In the genomic region with DNA sequence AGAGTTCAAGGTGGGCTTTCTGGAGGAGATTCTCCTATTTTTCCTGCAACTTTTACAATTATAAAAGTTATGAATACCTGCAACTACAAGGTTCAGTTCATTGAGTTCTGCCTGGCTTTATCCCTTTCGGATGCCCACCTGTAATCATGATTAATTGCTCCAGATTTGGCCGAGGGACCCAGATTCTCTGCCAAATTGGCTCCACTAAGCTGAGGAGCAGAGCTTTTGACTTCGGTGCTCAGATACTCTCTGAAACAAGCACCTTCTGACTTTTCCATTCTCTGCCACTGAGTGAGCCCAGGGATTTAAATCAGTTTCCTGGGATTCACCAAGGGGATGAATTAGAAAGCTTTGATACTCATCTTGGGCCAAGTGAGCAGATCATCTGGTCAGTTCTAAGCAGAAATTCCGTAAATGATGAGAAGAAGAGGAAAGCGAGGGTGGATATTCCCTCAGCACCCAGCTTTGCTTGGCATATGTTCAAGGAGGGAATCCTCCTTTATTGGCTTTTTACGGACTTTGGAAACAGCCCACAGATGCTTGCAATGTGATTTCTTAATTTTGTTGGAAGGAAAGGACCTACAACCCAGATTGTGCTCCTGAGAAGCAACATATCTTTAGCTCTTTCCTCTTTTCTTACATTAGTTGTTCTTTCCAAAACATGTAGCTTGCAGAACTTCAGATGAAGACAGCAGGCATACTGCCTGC, we compare ENCODE assay signal across 20 cellular contexts.
DNase-seq lines count a peak whose midpoint lies in the region; ATAC-seq lines count a peak whose summit lies in the region.
"Had no signal": no experiment of that assay in that cellular context is flagged by ENCODE, and none has a peak within 500 bp of the region (broad histone marks: within the 10 kb centered on the region; RNA-seq: fewer than 3 reads in every experiment).

No MANE protein-coding gene starts in this region.

- in situ Hi-C loops in G401 (cut with HindIII; ENCODE audit: low sequenced_read_pairs), result no loop called here

- H3K27me3 ChIP-seq in rectal smooth muscle tissue (ENCODE audit: control insufficient read depth, insufficient read depth, low read length), result no peaks in the 10 kb centered on the region
- H3K27me3 ChIP-seq: BE2C, SJCRH30 had no signal

- H3K4me1 ChIP-seq in rectal smooth muscle tissue (ENCODE audit: control insufficient read depth, insufficient read depth, low read length), result peaks cover 3% of the 10 kb centered on the region
- H3K4me1 ChIP-seq: BE2C, Caco-2, SJCRH30 had no signal

- H3K4me3 ChIP-seq in rectal smooth muscle tissue (ENCODE audit: low read length), result no peak overlapping the region
- H3K4me3 ChIP-seq: PC-9, SJCRH30 had no signal

- DNase-seq in G401 (ENCODE audit: low spot score), result peak; percentile 66
- peak; percentile 65 for DNase-seq in NCI-H446 treated with DMSO at 0.1 percent for 48 hours (lab: John Stamatoyannopoulos, UW)
- peak; percentile 44 for DNase-seq in cerebellum (ENCODE audit: low spot score)
- no peak for DNase-seq in HK-2 (ENCODE audit: unreplicated experiment)
- DNase-seq in stimulated activated naive CD4-positive, alpha-beta T cell (lab: John Stamatoyannopoulos, UW), result no peak
- no peak for DNase-seq in HuH-7 (ENCODE audit: low spot score)
- DNase-seq: BE2C; Caco-2; CD4-positive, CD25-positive, alpha-beta regulatory T cell; GDM1; NCI-H1048; NCI-H1694; NCI-H2081 treated with DMSO at 0.1 percent for 48 hours; NCI-H510A treated with DMSO at 0.1 percent for 48 hours; NCI-H774; SJCRH30 had no signal

- H3K27ac ChIP-seq in rectal smooth muscle tissue (ENCODE audit: low read depth, low read length), result peak overlapping the region; percentile 6
- H3K27ac ChIP-seq: PC-9, RWPE1, SJCRH30 had no signal

- ATAC-seq in activated CD4-positive, CD25-positive, alpha-beta regulatory T cell treated with anti-CD3 and anti-CD28 coated beads, Interleukin-2, amount 50 U/mL, for 24 hours, result no peak

- H3K36me3 ChIP-seq in rectal smooth muscle tissue (ENCODE audit: control insufficient read depth, insufficient read depth, low read length), result no peaks in the 10 kb centered on the region
- H3K36me3 ChIP-seq: BE2C, SJCRH30 had no signal

- H3K9ac ChIP-seq in rectal smooth muscle tissue (ENCODE audit: low read length), result no peak overlapping the region

Comparison
In these comparisons a context has a peak if more than half of its experiments do, and no peak if none do; other contexts are left out.
1. DNase-seq: peak in G401 (single experiment), NCI-H446 treated with DMSO at 0.1 percent for 48 hours (single experiment) and cerebellum (single experiment); none in HK-2 (single experiment), stimulated activated naive CD4-positive, alpha-beta T cell (0 of 6) and HuH-7 (single experiment).